Comparison of ENCODE assay signal across 10 cellular contexts in the genomic region with DNA sequence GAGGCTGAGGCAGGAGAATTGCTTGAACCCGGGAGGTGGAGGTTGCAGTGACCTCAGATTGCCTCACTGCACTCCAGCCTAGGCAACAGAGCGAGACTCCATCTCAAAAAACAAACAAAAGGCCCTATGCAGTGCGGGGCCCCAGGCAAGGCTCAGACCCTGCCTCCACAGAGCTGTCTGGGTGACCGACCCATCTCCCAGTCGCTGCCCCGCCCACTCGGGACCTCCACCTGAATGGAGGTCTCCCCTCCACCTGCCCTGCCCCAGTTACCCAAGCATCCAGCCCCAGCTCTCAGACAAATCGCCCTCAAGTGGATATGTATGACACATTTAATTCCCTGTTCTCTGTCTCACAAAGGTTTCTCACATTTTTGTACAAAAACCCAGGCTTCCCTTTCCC. TPM values are rescaled to one million over a fixed set of nuclear protein-coding genes. Genes with fewer than 3 reads are reported as not detected.
"Had no signal": no experiment of that assay in that cellular context is flagged by ENCODE, and none has a peak within 500 bp of the region (broad histone marks: within the 10 kb centered on the region; RNA-seq: fewer than 3 reads in every experiment).

No MANE protein-coding gene starts in this region.

- H3K36me3 Mint-ChIP-seq: IgD-negative memory B cell had no signal

- H3K4me2 ChIP-seq: GM23338 had no signal

- H3K27ac ChIP-seq: HL-60 had no signal

- FAIRE-seq: H1, H54, HepG2 had no signal

- H3K27ac Mint-ChIP-seq: GM23338, H9, IgD-negative memory B cell had no signal

- H3K4me3 ChIP-seq: GM23338 had no signal

- H3K9me3 Mint-ChIP-seq: GM23338, H9 had no signal

- H2AFZ ChIP-seq: GM23338 had no signal

- H3K4me3 Mint-ChIP-seq: GM23338, H9, IgD-negative memory B cell had no signal

- DNase-seq: H9, HCEC 1CT, KBM-7 had no signal

- ATAC-seq: GM23338, HepG2 had no signal

RNA-seq across cellular contexts. Expression of gene GARIN5B, which starts 2.2 kb away (rescaled TPM):
- total RNA-seq: GM23338, H1, HepG2, HT1080 had no signal
- polyA plus RNA-seq: GM23338, HepG2, IgD-negative memory B cell had no signal

RNA-seq across cellular contexts. Expression of gene IL11, which starts 5.0 kb away (rescaled TPM):
- polyA plus RNA-seq: IgD-negative memory B cell had no signal

RNA-seq across cellular contexts. Expression of gene COX6B2, which starts 10.7 kb away (rescaled TPM):
- total RNA-seq: HepG2, HT1080 had no signal
- polyA plus RNA-seq: IgD-negative memory B cell had no signal

RNA-seq across cellular contexts. Expression of gene TMEM190, which starts 11.4 kb away (rescaled TPM):
- total RNA-seq: GM23338, H1, HT1080 had no signal
- polyA plus RNA-seq: IgD-negative memory B cell had no signal

RNA-seq across cellular contexts. Expression of gene TMEM238, which starts 18.8 kb away (rescaled TPM):
- total RNA-seq: HepG2 had no signal
- polyA plus RNA-seq: HepG2 had no signal
